In the genomic region with DNA sequence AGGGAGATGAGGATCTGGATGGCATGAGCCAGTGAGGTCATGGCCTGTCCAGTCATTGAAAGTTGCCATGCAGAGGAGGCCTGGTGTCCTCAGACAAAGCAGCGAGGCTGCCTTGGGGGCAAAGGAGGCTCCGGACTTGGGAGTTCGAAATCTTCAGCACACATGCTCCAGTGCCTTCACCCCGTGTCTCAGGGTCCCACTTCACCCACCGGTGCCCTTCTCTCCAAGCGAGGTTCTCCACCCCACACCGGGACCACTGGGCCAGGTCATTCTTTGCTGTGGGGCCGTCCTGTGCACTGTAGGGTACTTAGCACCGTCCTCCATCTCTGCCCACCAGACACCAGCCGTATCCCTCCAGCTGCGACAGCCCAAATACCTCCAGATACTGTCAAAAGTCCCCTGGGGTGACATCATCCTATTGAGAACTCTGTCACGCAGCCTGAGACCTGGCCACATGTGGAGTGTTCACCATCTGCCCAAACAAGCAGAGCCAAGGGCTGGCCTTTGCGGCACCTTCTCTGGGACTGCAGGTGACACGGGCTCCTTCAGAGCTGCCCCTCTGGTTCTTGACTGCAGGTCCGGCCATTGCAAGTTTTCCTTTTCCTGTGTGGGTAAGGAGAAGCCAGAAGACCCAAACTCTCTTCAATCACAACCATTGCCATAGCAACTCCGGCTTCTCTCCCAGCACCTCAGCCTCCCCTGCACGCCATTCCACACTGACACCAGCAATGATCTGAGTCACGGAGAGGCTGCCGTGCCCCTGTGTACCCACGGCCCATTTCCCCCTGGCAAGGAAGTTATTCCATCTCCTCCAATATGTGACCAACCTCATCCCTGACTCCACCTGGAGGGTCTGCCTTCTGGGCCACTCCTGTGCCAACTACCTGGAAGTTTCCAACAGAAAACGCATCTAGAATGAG, we compare ENCODE assay signal across 2 cellular contexts.
TF ChIP-seq lines count a peak whose summit lies in the region.

No MANE protein-coding gene starts in this region.

TF ChIP-seq in HEK293, 187 proteins besides CTCF, POLR2A, EP300 and RAD21 (continued from another document):
- TF ChIP-seq, protein P1, sequence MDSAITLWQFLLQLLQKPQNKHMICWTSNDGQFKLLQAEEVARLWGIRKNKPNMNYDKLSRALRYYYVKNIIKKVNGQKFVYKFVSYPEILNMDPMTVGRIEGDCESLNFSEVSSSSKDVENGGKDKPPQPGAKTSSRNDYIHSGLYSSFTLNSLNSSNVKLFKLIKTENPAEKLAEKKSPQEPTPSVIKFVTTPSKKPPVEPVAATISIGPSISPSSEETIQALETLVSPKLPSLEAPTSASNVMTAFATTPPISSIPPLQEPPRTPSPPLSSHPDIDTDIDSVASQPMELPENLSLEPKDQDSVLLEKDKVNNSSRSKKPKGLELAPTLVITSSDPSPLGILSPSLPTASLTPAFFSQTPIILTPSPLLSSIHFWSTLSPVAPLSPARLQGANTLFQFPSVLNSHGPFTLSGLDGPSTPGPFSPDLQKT (IDR thresholded peaks at IDR 0.05; ENCODE audit: borderline replicate concordance, low read depth, low read length) = no peak
- TF ChIP-seq ZIC2 (tag by site-specific recombination; IDR thresholded peaks at IDR 0.05) (0 out of 2 replicates have a peak, but pooled peaks have one; percentile 6), ZEB2 (tag by site-specific recombination; IDR thresholded peaks at IDR 0.05) (no peak), ZBTB48 (tag by site-specific recombination; IDR thresholded peaks at IDR 0.05) (no peak), ZXDB (tag by site-specific recombination; IDR thresholded peaks at IDR 0.05) (no peak)
- TF ChIP-seq, protein P2, sequence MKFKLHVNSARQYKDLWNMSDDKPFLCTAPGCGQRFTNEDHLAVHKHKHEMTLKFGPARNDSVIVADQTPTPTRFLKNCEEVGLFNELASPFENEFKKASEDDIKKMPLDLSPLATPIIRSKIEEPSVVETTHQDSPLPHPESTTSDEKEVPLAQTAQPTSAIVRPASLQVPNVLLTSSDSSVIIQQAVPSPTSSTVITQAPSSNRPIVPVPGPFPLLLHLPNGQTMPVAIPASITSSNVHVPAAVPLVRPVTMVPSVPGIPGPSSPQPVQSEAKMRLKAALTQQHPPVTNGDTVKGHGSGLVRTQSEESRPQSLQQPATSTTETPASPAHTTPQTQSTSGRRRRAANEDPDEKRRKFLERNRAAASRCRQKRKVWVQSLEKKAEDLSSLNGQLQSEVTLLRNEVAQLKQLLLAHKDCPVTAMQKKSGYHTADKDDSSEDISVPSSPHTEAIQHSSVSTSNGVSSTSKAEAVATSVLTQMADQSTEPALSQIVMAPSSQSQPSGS (tag by site-specific recombination; IDR thresholded peaks at IDR 0.05; ENCODE audit: low read depth) = 0 out of 2 replicates have a peak, but pooled peaks have one; percentile 11

TF ChIP-seq in SK-N-SH treated with all-trans-retinoic acid at 6 μM for 48 hours, 23 proteins besides CTCF, POLR2A, EP300 and RAD21 (continued from another document):
- TF ChIP-seq, protein P3, sequence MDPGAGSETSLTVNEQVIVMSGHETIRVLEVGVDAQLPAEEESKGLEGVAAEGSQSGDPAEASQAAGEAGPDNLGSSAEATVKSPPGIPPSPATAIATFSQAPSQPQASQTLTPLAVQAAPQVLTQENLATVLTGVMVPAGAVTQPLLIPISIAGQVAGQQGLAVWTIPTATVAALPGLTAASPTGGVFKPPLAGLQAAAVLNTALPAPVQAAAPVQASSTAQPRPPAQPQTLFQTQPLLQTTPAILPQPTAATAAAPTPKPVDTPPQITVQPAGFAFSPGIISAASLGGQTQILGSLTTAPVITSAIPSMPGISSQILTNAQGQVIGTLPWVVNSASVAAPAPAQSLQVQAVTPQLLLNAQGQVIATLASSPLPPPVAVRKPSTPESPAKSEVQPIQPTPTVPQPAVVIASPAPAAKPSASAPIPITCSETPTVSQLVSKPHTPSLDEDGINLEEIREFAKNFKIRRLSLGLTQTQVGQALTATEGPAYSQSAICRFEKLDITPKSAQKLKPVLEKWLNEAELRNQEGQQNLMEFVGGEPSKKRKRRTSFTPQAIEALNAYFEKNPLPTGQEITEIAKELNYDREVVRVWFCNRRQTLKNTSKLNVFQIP (CRISPR knock-in tag; IDR thresholded peaks at IDR 0.05; ENCODE audit: borderline replicate concordance, low read depth) = no peak
- no peak for TF ChIP-seq BACH2 (CRISPR knock-in tag; IDR thresholded peaks at IDR 0.05; ENCODE audit: borderline replicate concordance)
- TF ChIP-seq, protein P4, sequence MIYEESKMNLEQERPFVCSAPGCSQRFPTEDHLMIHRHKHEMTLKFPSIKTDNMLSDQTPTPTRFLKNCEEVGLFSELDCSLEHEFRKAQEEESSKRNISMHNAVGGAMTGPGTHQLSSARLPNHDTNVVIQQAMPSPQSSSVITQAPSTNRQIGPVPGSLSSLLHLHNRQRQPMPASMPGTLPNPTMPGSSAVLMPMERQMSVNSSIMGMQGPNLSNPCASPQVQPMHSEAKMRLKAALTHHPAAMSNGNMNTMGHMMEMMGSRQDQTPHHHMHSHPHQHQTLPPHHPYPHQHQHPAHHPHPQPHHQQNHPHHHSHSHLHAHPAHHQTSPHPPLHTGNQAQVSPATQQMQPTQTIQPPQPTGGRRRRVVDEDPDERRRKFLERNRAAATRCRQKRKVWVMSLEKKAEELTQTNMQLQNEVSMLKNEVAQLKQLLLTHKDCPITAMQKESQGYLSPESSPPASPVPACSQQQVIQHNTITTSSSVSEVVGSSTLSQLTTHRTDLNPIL (CRISPR knock-in tag; IDR thresholded peaks at IDR 0.05; ENCODE audit: low read depth) = no peak
- TF ChIP-seq TCF4 (CRISPR knock-in tag; IDR thresholded peaks at IDR 0.05; ENCODE audit: borderline replicate concordance) = no peak
- TF ChIP-seq SNAI2 (CRISPR knock-in tag; IDR thresholded peaks at IDR 0.05) = no peak
